In the genomic region with DNA sequence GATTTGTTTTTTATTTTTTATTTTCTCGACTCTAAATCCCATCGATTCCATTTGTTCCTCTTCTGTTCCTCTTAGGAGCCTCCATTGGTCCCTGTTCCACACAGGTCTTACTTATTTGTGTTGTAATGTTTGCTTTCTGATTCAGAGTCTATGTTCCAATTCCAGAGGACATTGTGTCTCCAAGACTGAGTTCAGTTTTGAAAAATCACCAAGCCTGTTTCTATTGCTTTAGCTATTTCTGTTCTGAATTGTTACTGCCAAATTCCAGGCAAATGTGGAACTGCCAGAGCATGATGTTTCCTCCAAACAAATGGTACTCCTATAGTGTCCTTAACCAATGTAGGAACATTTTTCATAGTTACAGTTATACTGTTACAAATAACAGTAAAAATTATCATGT, we compare ENCODE assay signal across 20 cellular contexts.
DNase-seq lines count a peak whose midpoint lies in the region; ATAC-seq and TF ChIP-seq lines count a peak whose summit lies in the region.
"Had no signal": no experiment of that assay in that cellular context is flagged by ENCODE, and none has a peak within 500 bp of the region (broad histone marks: within the 10 kb centered on the region; RNA-seq: fewer than 3 reads in every experiment).

No MANE protein-coding gene starts in this region.

- WGBS in body of pancreas, 2 donors = 78 to 92% methylated on average over 2 of the region's 2 CpGs
- WGBS in heart left ventricle, 4 donors = 83 to 87% (median 84%) methylated on average over 2 of the region's 2 CpGs
- WGBS in aorta, 2 donors = 5 to 17% methylated on average over 2 of the region's 2 CpGs

- H3K27me3 ChIP-seq in body of pancreas (no peaks in the 10 kb centered on the region), heart left ventricle (no peaks in the 10 kb centered on the region), aorta (ENCODE audit: control insufficient read depth in 1 of 2, insufficient read depth in 2 of 2, low read length in 1 of 2) (no peaks in the 10 kb centered on the region)
- H3K27me3 ChIP-seq: BLaER1 treated with 17β-estradiol and CSF1 and Interleukin-3, amounts not matched to agents 10 nM and 100 nM had no signal

- TF ChIP-seq POLR2A in body of pancreas (IDR thresholded peaks at IDR 0.05) (no peak), heart left ventricle (IDR thresholded peaks at IDR 0.05) (no peak)

- H3K4me1 ChIP-seq in body of pancreas (peaks cover 6% of the 10 kb centered on the region), heart left ventricle (no peaks in the 10 kb centered on the region), aorta (ENCODE audit: control insufficient read depth in 1 of 2, insufficient read depth in 2 of 2, low read length in 2 of 2) (peaks cover 5 to 13% of the 10 kb centered on the region in 2 donors)
- H3K4me1 ChIP-seq: BLaER1 treated with 17β-estradiol and CSF1 and Interleukin-3, amounts not matched to agents 10 nM and 100 nM; Caco-2 had no signal

- H3K27ac ChIP-seq in body of pancreas (no peak overlapping the region), heart left ventricle (peak overlapping the region in 1 of 12 donors; percentile 12), aorta (ENCODE audit: low read depth in 1 of 2, low read length in 2 of 2) (peak overlapping the region; percentile 98 to 100)
- H3K27ac ChIP-seq: BLaER1 treated with 17β-estradiol and CSF1 and Interleukin-3, amounts not matched to agents 10 nM and 100 nM; RWPE1 had no signal

- no peaks in the 10 kb centered on the region for H3K36me3 ChIP-seq in body of pancreas (replicated peaks in 1 of 2; ENCODE audit: insufficient read depth in 1 of 2, low read depth in 2 of 2)
- H3K36me3 ChIP-seq in heart left ventricle = no peaks in the 10 kb centered on the region
- no peaks in the 10 kb centered on the region for H3K36me3 ChIP-seq in aorta (ENCODE audit: control insufficient read depth in 1 of 2, insufficient read depth in 2 of 2, low read length in 1 of 2)
- H3K36me3 ChIP-seq: BLaER1 treated with 17β-estradiol and CSF1 and Interleukin-3, amounts not matched to agents 10 nM and 100 nM had no signal

- no peak for DNase-seq in body of pancreas
- no peak for DNase-seq in heart left ventricle
- peak; percentile 12 for DNase-seq in pons (ENCODE audit: low spot score)
- no peak for DNase-seq in aorta
- DNase-seq in stimulated activated naive B cell treated with anti-CD40 and anti-IgM and Interleukin-4, amounts not matched to agents 10 μg/mL and 1 μg/mL and 100 μg/mL, for 72 hours = no peak
- no peak for DNase-seq in central memory CD4-positive, alpha-beta T cell
- no peak for DNase-seq in NCI-H345 treated with DMSO at 0.1 percent for 48 hours (lab: John Stamatoyannopoulos, UW; ENCODE audit: unreplicated experiment)
- DNase-seq: ACHN; Caco-2; CD4-positive, alpha-beta memory T cell; DMS 273 treated with DMSO at 0.1 percent for 48 hours; IMR-90; NCI-H1105 treated with DMSO at 0.1 percent for 48 hours; NCI-H2029 treated with DMSO at 0.1 percent for 48 hours; NCI-H226; NCI-H524; NCI-H774; NK-92 treated with Interleukin-12 subunit alpha and Interleukin-12 subunit beta, amount 100 ng/mL, for 24 hours had no signal

- H3K9me3 ChIP-seq in body of pancreas (no peaks in the 10 kb centered on the region), heart left ventricle (no peaks in the 10 kb centered on the region), aorta (ENCODE audit: control insufficient read depth, low read length) (no peaks in the 10 kb centered on the region)
- H3K9me3 ChIP-seq: BLaER1 treated with 17β-estradiol and CSF1 and Interleukin-3, amounts not matched to agents 10 nM and 100 nM; Caco-2 had no signal

- no peaks in the 10 kb centered on the region for H3K36me3 Mint-ChIP-seq in stimulated activated naive B cell treated with anti-CD40 and anti-IgM and Interleukin-4, amounts not matched to agents 10 μg/mL and 1 μg/mL and 100 μg/mL, for 72 hours
- H3K36me3 Mint-ChIP-seq: CD4-positive, alpha-beta memory T cell had no signal

- H3K4me3 Mint-ChIP-seq in stimulated activated naive B cell treated with anti-CD40 and anti-IgM and Interleukin-4, amounts not matched to agents 10 μg/mL and 1 μg/mL and 100 μg/mL, for 72 hours = no peak overlapping the region
- H3K4me3 Mint-ChIP-seq: CD4-positive, alpha-beta memory T cell had no signal

- H3K27me3 Mint-ChIP-seq in stimulated activated naive B cell treated with anti-CD40 and anti-IgM and Interleukin-4, amounts not matched to agents 10 μg/mL and 1 μg/mL and 100 μg/mL, for 72 hours = no peaks in the 10 kb centered on the region
- H3K27me3 Mint-ChIP-seq: CD4-positive, alpha-beta memory T cell had no signal

- no peaks in the 10 kb centered on the region for H3K4me1 Mint-ChIP-seq in stimulated activated naive B cell treated with anti-CD40 and anti-IgM and Interleukin-4, amounts not matched to agents 10 μg/mL and 1 μg/mL and 100 μg/mL, for 72 hours
- H3K4me1 Mint-ChIP-seq: CD4-positive, alpha-beta memory T cell had no signal

- H3K27ac Mint-ChIP-seq in stimulated activated naive B cell treated with anti-CD40 and anti-IgM and Interleukin-4, amounts not matched to agents 10 μg/mL and 1 μg/mL and 100 μg/mL, for 72 hours = no peak overlapping the region
- H3K27ac Mint-ChIP-seq: CD4-positive, alpha-beta memory T cell had no signal

- H3K4me3 ChIP-seq in body of pancreas (no peak overlapping the region), heart left ventricle (no peak overlapping the region), aorta (ENCODE audit: low read length in 2 of 2) (no peak overlapping the region)
- H3K4me3 ChIP-seq: BLaER1 treated with 17β-estradiol and CSF1 and Interleukin-3, amounts not matched to agents 10 nM and 100 nM had no signal

- TF ChIP-seq CTCF in body of pancreas (IDR thresholded peaks at IDR 0.05) (no peak), heart left ventricle (IDR thresholded peaks at IDR 0.05) (no peak)

- H3K9me3 Mint-ChIP-seq in stimulated activated naive B cell treated with anti-CD40 and anti-IgM and Interleukin-4, amounts not matched to agents 10 μg/mL and 1 μg/mL and 100 μg/mL, for 72 hours = peaks cover 0 to 4% of the 10 kb centered on the region in 2 donors

- ATAC-seq in body of pancreas (peak; percentile 65), heart left ventricle (peak in 3 of 4 donors; percentile 55 to 70 (median 65)), aorta (ENCODE audit: low FRiP score) (peak; percentile 75)
- no peak for ATAC-seq in stimulated activated naive B cell treated with anti-CD40 and anti-IgM and Interleukin-4, amounts not matched to agents 10 μg/mL and 1 μg/mL and 100 μg/mL, for 72 hours (replicated peaks)

- intact Hi-C loops in body of pancreas (cut with DNase I) (no loop called here), heart left ventricle (cut with DNase I) (no loop called here), aorta (cut with DNase I) (no loop called here)

Comparison
In these comparisons a context has a peak if more than half of its experiments do, and no peak if none do; other contexts are left out.
1. ATAC-seq: peak in body of pancreas (single experiment), heart left ventricle (3 of 4) and aorta (single experiment); none in stimulated activated naive B cell treated with anti-CD40 and anti-IgM and Interleukin-4, amounts not matched to agents 10 μg/mL and 1 μg/mL and 100 μg/mL, for 72 hours (0 of 2).
2. H3K27ac ChIP-seq: peak in aorta (2 of 2); none in body of pancreas (0 of 4).